ENCODE assay signal across 1 cellular context in genomic region chr14:54944737-54945391, GRCh38.
A peak's percentile ranks its signal among the peaks of the same experiment; 100 is the strongest.
TF ChIP-seq lines count a peak whose summit lies in the region.

No MANE protein-coding gene starts in this region.

TF ChIP-seq in HepG2, 621 proteins besides CTCF, POLR2A, EP300 and RAD21 (continued from another document and continues in another):
- TF ChIP-seq ZNF510 (CRISPR knock-in tag; IDR thresholded peaks at IDR 0.05; ENCODE audit: low read depth), result no peak
- TF ChIP-seq, protein P1, sequence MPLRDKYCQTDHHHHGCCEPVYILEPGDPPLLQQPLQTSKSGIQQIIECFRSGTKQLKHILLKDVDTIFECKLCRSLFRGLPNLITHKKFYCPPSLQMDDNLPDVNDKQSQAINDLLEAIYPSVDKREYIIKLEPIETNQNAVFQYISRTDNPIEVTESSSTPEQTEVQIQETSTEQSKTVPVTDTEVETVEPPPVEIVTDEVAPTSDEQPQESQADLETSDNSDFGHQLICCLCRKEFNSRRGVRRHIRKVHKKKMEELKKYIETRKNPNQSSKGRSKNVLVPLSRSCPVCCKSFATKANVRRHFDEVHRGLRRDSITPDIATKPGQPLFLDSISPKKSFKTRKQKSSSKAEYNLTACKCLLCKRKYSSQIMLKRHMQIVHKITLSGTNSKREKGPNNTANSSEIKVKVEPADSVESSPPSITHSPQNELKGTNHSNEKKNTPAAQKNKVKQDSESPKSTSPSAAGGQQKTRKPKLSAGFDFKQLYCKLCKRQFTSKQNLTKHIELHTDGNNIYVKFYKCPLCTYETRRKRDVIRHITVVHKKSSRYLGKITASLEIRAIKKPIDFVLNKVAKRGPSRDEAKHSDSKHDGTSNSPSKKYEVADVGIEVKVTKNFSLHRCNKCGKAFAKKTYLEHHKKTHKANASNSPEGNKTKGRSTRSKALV (CRISPR knock-in tag; IDR thresholded peaks at IDR 0.05), result no peak
- TF ChIP-seq SOX6 (IDR thresholded peaks at IDR 0.05), result no peak
- peak; percentile 95 for TF ChIP-seq SOX6 (CRISPR knock-in tag; IDR thresholded peaks at IDR 0.05)
- no peak for TF ChIP-seq ZNF382 (CRISPR knock-in tag; IDR thresholded peaks at IDR 0.05; ENCODE audit: borderline replicate concordance)
- TF ChIP-seq ZNF383 (CRISPR knock-in tag; IDR thresholded peaks at IDR 0.05; ENCODE audit: borderline replicate concordance), result no peak
- TF ChIP-seq ZNF562 (CRISPR knock-in tag; IDR thresholded peaks at IDR 0.05; ENCODE audit: borderline replicate concordance), result no peak
- no peak for TF ChIP-seq EHMT2 (IDR thresholded peaks at IDR 0.05; ENCODE audit: borderline replicate concordance, low read depth, low read length)
- TF ChIP-seq HIVEP1 (CRISPR knock-in tag; IDR thresholded peaks at IDR 0.05), result no peak
- peak; percentile 97 for TF ChIP-seq MIXL1 (CRISPR knock-in tag; IDR thresholded peaks at IDR 0.05)
- TF ChIP-seq FOXO1 (CRISPR knock-in tag; IDR thresholded peaks at IDR 0.05), result peak; percentile 79
- no peak for TF ChIP-seq XRCC5 (optimal IDR thresholded peaks at IDR 0.05; ENCODE audit: low read length)
- TF ChIP-seq CEBPB (IDR thresholded peaks at IDR 0.05; ENCODE audit: borderline replicate concordance, low read depth, low read length), result no peak
- TF ChIP-seq, protein P2, sequence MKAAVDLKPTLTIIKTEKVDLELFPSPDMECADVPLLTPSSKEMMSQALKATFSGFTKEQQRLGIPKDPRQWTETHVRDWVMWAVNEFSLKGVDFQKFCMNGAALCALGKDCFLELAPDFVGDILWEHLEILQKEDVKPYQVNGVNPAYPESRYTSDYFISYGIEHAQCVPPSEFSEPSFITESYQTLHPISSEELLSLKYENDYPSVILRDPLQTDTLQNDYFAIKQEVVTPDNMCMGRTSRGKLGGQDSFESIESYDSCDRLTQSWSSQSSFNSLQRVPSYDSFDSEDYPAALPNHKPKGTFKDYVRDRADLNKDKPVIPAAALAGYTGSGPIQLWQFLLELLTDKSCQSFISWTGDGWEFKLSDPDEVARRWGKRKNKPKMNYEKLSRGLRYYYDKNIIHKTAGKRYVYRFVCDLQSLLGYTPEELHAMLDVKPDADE (CRISPR knock-in tag; IDR thresholded peaks at IDR 0.05), result no peak
- TF ChIP-seq ZSCAN20 (CRISPR knock-in tag; IDR thresholded peaks at IDR 0.05; ENCODE audit: borderline replicate concordance), result no peak
- TF ChIP-seq ZNF496 (CRISPR knock-in tag; IDR thresholded peaks at IDR 0.05; ENCODE audit: insufficient replicate concordance), result no peak
- TF ChIP-seq, protein P3, sequence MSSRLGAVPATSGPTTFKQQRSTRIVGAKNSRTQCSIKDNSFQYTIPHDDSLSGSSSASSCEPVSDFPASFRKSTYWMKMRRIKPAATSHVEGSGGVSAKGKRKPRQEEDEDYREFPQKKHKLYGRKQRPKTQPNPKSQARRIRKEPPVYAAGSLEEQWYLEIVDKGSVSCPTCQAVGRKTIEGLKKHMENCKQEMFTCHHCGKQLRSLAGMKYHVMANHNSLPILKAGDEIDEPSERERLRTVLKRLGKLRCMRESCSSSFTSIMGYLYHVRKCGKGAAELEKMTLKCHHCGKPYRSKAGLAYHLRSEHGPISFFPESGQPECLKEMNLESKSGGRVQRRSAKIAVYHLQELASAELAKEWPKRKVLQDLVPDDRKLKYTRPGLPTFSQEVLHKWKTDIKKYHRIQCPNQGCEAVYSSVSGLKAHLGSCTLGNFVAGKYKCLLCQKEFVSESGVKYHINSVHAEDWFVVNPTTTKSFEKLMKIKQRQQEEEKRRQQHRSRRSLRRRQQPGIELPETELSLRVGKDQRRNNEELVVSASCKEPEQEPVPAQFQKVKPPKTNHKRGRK (CRISPR knock-in tag; IDR thresholded peaks at IDR 0.05), result no peak
- TF ChIP-seq ZNF580 (CRISPR knock-in tag; IDR thresholded peaks at IDR 0.05; ENCODE audit: borderline replicate concordance, low read depth), result no peak
- TF ChIP-seq ZNF770 (CRISPR knock-in tag; IDR thresholded peaks at IDR 0.05), result peak; percentile 76
- TF ChIP-seq SPEN (CRISPR knock-in tag; IDR thresholded peaks at IDR 0.05; ENCODE audit: low read depth), result no peak
- TF ChIP-seq BCLAF1 (IDR thresholded peaks at IDR 0.05), result no peak
- no peak; the same call in 1 of the 2 replicates for TF ChIP-seq ZNF607 (CRISPR knock-in tag; IDR thresholded peaks at IDR 0.05; ENCODE audit: borderline replicate concordance)
- no peak for TF ChIP-seq ZNF558 (CRISPR knock-in tag; IDR thresholded peaks at IDR 0.05; ENCODE audit: borderline replicate concordance)
- TF ChIP-seq WIZ (CRISPR knock-in tag; IDR thresholded peaks at IDR 0.05), result no peak
- no peak for TF ChIP-seq ZKSCAN1 (IDR thresholded peaks at IDR 0.05; ENCODE audit: low read length)
- TF ChIP-seq, protein P4, sequence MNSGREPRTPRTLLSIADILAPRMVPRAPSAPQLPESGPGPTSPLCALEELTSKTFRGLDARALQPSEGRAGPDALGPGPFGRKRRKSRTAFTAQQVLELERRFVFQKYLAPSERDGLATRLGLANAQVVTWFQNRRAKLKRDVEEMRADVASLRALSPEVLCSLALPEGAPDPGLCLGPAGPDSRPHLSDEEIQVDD (CRISPR knock-in tag; IDR thresholded peaks at IDR 0.05; ENCODE audit: borderline replicate concordance), result no peak
- no peak for TF ChIP-seq ZNF737 (CRISPR knock-in tag; IDR thresholded peaks at IDR 0.05; ENCODE audit: borderline replicate concordance)
- peak; percentile 93 for TF ChIP-seq ZMYM4 (CRISPR knock-in tag; IDR thresholded peaks at IDR 0.05)
- TF ChIP-seq RBFOX2 (IDR thresholded peaks at IDR 0.05; ENCODE audit: low read depth, low read length), result no peak
- no peak for TF ChIP-seq CERS6 (CRISPR knock-in tag; IDR thresholded peaks at IDR 0.05)
- TF ChIP-seq, protein P5, sequence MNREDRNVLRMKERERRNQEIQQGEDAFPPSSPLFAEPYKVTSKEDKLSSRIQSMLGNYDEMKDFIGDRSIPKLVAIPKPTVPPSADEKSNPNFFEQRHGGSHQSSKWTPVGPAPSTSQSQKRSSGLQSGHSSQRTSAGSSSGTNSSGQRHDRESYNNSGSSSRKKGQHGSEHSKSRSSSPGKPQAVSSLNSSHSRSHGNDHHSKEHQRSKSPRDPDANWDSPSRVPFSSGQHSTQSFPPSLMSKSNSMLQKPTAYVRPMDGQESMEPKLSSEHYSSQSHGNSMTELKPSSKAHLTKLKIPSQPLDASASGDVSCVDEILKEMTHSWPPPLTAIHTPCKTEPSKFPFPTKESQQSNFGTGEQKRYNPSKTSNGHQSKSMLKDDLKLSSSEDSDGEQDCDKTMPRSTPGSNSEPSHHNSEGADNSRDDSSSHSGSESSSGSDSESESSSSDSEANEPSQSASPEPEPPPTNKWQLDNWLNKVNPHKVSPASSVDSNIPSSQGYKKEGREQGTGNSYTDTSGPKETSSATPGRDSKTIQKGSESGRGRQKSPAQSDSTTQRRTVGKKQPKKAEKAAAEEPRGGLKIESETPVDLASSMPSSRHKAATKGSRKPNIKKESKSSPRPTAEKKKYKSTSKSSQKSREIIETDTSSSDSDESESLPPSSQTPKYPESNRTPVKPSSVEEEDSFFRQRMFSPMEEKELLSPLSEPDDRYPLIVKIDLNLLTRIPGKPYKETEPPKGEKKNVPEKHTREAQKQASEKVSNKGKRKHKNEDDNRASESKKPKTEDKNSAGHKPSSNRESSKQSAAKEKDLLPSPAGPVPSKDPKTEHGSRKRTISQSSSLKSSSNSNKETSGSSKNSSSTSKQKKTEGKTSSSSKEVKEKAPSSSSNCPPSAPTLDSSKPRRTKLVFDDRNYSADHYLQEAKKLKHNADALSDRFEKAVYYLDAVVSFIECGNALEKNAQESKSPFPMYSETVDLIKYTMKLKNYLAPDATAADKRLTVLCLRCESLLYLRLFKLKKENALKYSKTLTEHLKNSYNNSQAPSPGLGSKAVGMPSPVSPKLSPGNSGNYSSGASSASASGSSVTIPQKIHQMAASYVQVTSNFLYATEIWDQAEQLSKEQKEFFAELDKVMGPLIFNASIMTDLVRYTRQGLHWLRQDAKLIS (CRISPR knock-in tag; IDR thresholded peaks at IDR 0.05), result no peak
- no peak for TF ChIP-seq TBP (CRISPR knock-in tag; IDR thresholded peaks at IDR 0.05)
- 0 out of 2 replicates have a peak, but pooled peaks have one; percentile 34 for TF ChIP-seq ZNF350 (CRISPR knock-in tag; IDR thresholded peaks at IDR 0.05; ENCODE audit: borderline replicate concordance, low read depth)
- TF ChIP-seq POGK (CRISPR knock-in tag; conservative IDR thresholded peaks at IDR 0.05), result peak; percentile 56; the same call in 1 of the 2 replicates
- TF ChIP-seq KLF16 (CRISPR knock-in tag; IDR thresholded peaks at IDR 0.05), result no peak
- TF ChIP-seq NFIC (IDR thresholded peaks at IDR 0.05; ENCODE audit: low read length), result no peak; the same call in 1 of the 2 replicates
- no peak for TF ChIP-seq ZNF180 (CRISPR knock-in tag; IDR thresholded peaks at IDR 0.05; ENCODE audit: borderline replicate concordance, low read depth)
- no peak for TF ChIP-seq RNF219 (CRISPR knock-in tag; IDR thresholded peaks at IDR 0.05)
- peak; percentile 91 for TF ChIP-seq RXRB (CRISPR knock-in tag; IDR thresholded peaks at IDR 0.05; ENCODE audit: borderline replicate concordance)
